ENCODE assay signal across 8 cellular contexts in the genomic region with DNA sequence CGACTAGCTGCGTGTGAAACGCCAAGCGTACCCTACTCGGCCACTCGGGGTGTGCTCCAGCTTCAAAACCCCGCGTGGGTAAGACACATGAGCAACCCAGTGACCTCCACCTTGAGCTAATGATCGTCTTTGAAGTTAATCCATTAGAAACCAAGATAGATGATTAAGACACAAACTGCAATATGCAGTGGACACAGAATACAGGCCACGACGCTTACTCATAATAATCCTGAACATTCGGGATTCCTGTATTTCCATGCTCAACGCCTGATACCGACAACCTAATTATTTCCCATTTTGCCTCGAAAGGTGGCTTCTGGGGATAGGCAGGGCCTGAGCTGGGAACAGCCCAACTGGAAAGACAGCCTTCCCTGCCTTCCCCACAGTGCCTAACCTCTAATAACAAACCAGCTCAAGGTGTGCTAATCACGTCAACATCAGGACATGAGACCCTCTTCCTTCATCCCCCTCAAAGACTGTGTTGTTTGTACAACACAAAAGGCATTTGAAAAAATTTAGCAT. TPM values are rescaled to one million over a fixed set of nuclear protein-coding genes. Genes with fewer than 3 reads are reported as not detected.
DNase-seq lines count a peak whose midpoint lies in the region; ATAC-seq, FAIRE-seq and TF ChIP-seq lines count a peak whose summit lies in the region.

No MANE protein-coding gene starts in this region.

- no peak for ATAC-seq in activated naive CD8-positive, alpha-beta T cell treated with anti-CD3 and anti-CD28 coated beads, Interleukin-2, amount 10 ng/mL, durations not matched to agents 7 days and 5 days (ENCODE audit: low read depth)
- ATAC-seq in HepG2 (no peak), upper lobe of left lung (ENCODE audit: low FRiP score in 2 of 2) (no peak)

- CTCF ChIA-PET in HepG2 (lab: Yijun Ruan, JAX; ENCODE audit: low intra/inter-chr PET ratio, low total read pairs): no interaction called here

- H3K27ac ChIP-seq in HepG2 (ENCODE audit: extremely low read length, insufficient read depth, low read length): peak overlapping the region; percentile 42
- H3K27ac ChIP-seq in upper lobe of left lung: peak overlapping the region in 1 of 4 donors; percentile 17

- TF ChIP-seq CTCF in HepG2 (CRISPR knock-in tag; IDR thresholded peaks at IDR 0.05) (no peak), upper lobe of left lung (IDR thresholded peaks at IDR 0.05) (no peak)

- H3K27me3 ChIP-seq in HepG2 (ENCODE audit: control insufficient read depth in 1 of 2, insufficient read depth in 2 of 2, low read length in 2 of 2): no peaks in the 10 kb centered on the region
- H3K27me3 ChIP-seq in upper lobe of left lung: no peaks in the 10 kb centered on the region

- H3K9ac ChIP-seq in HepG2 (ENCODE audit: insufficient read depth, low read depth, low read length): peak overlapping the region; percentile 31; the same call in 1 of the 2 replicates

- H3K4me3 ChIP-seq in HepG2 (replicated peaks in 1 of 3; ENCODE audit: insufficient read depth in 1 of 3, low read depth in 2 of 3, low read length in 3 of 3): peak overlapping the region; percentile 56 to 70 (median 57)
- peak overlapping the region in 3 of 4 donors; percentile 92 to 96 (median 93) for H3K4me3 ChIP-seq in upper lobe of left lung

- peak overlapping the region; percentile 15 for H2AFZ ChIP-seq in HepG2 (ENCODE audit: low read length)

- H3K27me3 Mint-ChIP-seq in activated naive CD4-positive, alpha-beta T cell treated with anti-CD3 and anti-CD28 coated beads, Interleukin-2, amount 50 U/mL, for 24 hours: no peaks in the 10 kb centered on the region
- H3K27me3 Mint-ChIP-seq in activated naive CD8-positive, alpha-beta T cell treated with anti-CD3 and anti-CD28 coated beads, Interleukin-2, amount 10 ng/mL, durations not matched to agents 7 days and 5 days: no peaks in the 10 kb centered on the region

- H4K20me1 ChIP-seq in HepG2 (ENCODE audit: insufficient read depth, low read length): no peaks in the 10 kb centered on the region

- TF ChIP-seq RAD21 in HepG2 (CRISPR knock-in tag; IDR thresholded peaks at IDR 0.05): no peak

- H3K9me3 ChIP-seq in HepG2 (ENCODE audit: low read length): no peaks in the 10 kb centered on the region
- H3K9me3 ChIP-seq in upper lobe of left lung: no peaks in the 10 kb centered on the region

- no peak for DNase-seq in activated naive CD4-positive, alpha-beta T cell treated with anti-CD3 and anti-CD28 coated beads, Interleukin-2, amount 50 U/mL, for 16 hours
- DNase-seq in activated naive CD8-positive, alpha-beta T cell treated with anti-CD3 and anti-CD28 coated beads, Interleukin-2, amount 10 ng/mL, durations not matched to agents 7 days and 5 days: peak; percentile 20
- no peak for DNase-seq in HepG2 (ENCODE audit: low spot score)
- no peak for DNase-seq in upper lobe of left lung
- no peak for DNase-seq in NCI-H2107 treated with DMSO at 0.1 percent for 48 hours (lab: John Stamatoyannopoulos, UW; ENCODE audit: unreplicated experiment)
- DNase-seq in germinal center (ENCODE audit: low spot score): no peak
- DNase-seq in NAMALWA (ENCODE audit: low spot score): no peak

- TF ChIP-seq EP300 in HepG2 (IDR thresholded peaks at IDR 0.05; ENCODE audit: low read depth in 2 of 2, low read length in 2 of 2) (no peak), HepG2 (CRISPR knock-in tag; IDR thresholded peaks at IDR 0.05; ENCODE audit: borderline replicate concordance) (no peak), upper lobe of left lung (IDR thresholded peaks at IDR 0.05) (no peak)

- 82% methylated on average over 7 of the region's 16 CpGs for WGBS in HepG2 (ENCODE audit: low lambda C conversion rate)
- WGBS in upper lobe of left lung, 2 donors: 33% methylated on average over 10 to 12 of the region's 16 CpGs

- no TSS peak for BruUV-seq in HepG2 (replicated peaks; lab: Mats Ljungman, UMichigan)

- peak overlapping the region; percentile 89 for H3K4me3 Mint-ChIP-seq in activated naive CD4-positive, alpha-beta T cell treated with anti-CD3 and anti-CD28 coated beads, Interleukin-2, amount 50 U/mL, for 24 hours
- H3K4me3 Mint-ChIP-seq in activated naive CD8-positive, alpha-beta T cell treated with anti-CD3 and anti-CD28 coated beads, Interleukin-2, amount 10 ng/mL, durations not matched to agents 7 days and 5 days: peak overlapping the region; percentile 80

- H3K4me1 Mint-ChIP-seq in activated naive CD4-positive, alpha-beta T cell treated with anti-CD3 and anti-CD28 coated beads, Interleukin-2, amount 50 U/mL, for 24 hours: peaks cover 20% of the 10 kb centered on the region
- peaks cover 15% of the 10 kb centered on the region for H3K4me1 Mint-ChIP-seq in activated naive CD8-positive, alpha-beta T cell treated with anti-CD3 and anti-CD28 coated beads, Interleukin-2, amount 10 ng/mL, durations not matched to agents 7 days and 5 days

- no peak for FAIRE-seq in HepG2 (lab: Jason Lieb, UNC)

- H3K4me1 ChIP-seq in HepG2 (ENCODE audit: insufficient read depth, low read length) (peaks cover 27% of the 10 kb centered on the region), upper lobe of left lung (peaks cover 15 to 22% (median 16%) of the 10 kb centered on the region in 4 donors)

- intact Hi-C loops in HepG2 (cut with micrococcal nuclease; ENCODE audit: unreplicated experiment): no loop called here

- TF ChIP-seq POLR2A in HepG2 (IDR thresholded peaks at IDR 0.05; ENCODE audit: insufficient read depth in 1 of 2, low read depth in 2 of 2, low read length in 2 of 2) (no peak), upper lobe of left lung (IDR thresholded peaks at IDR 0.05) (no peak)

- H3K36me3 ChIP-seq in HepG2 (replicated peaks in 1 of 2; ENCODE audit: control insufficient read depth in 1 of 2, insufficient read depth in 2 of 2, low read length in 2 of 2): peaks cover 10 to 16% of the 10 kb centered on the region in 2 experiments; a peak in 4 of 5 replicates
- H3K36me3 ChIP-seq in upper lobe of left lung: peaks cover 8 to 44% (median 27%) of the 10 kb centered on the region in 4 donors

- peaks cover 7% of the 10 kb centered on the region for H3K36me3 Mint-ChIP-seq in activated naive CD4-positive, alpha-beta T cell treated with anti-CD3 and anti-CD28 coated beads, Interleukin-2, amount 50 U/mL, for 24 hours
- H3K36me3 Mint-ChIP-seq in activated naive CD8-positive, alpha-beta T cell treated with anti-CD3 and anti-CD28 coated beads, Interleukin-2, amount 10 ng/mL, durations not matched to agents 7 days and 5 days: peaks cover 10% of the 10 kb centered on the region

- H3K79me2 ChIP-seq in HepG2 (ENCODE audit: insufficient read depth, low read length): peaks cover 20% of the 10 kb centered on the region

- H3K9me3 Mint-ChIP-seq in activated naive CD4-positive, alpha-beta T cell treated with anti-CD3 and anti-CD28 coated beads, Interleukin-2, amount 50 U/mL, for 24 hours: no peaks in the 10 kb centered on the region
- no peaks in the 10 kb centered on the region for H3K9me3 Mint-ChIP-seq in activated naive CD8-positive, alpha-beta T cell treated with anti-CD3 and anti-CD28 coated beads, Interleukin-2, amount 10 ng/mL, durations not matched to agents 7 days and 5 days

- POLR2A ChIA-PET in activated naive CD8-positive, alpha-beta T cell treated with anti-CD3 and anti-CD28 coated beads, Interleukin-2, amount 10 ng/mL, durations not matched to agents 7 days and 5 days (lab: Charles Lee): interaction anchor here (0.6 kb wide), 1 partner anchor 51 kb away, joined by 3 read pairs; no protein-coding TSS in a partner anchor
- POLR2A ChIA-PET in HepG2 (lab: Yijun Ruan, JAX): interaction anchor here (1.2 kb wide), 1 partner anchor 25 kb away, joined by 3 read pairs; no protein-coding TSS in a partner anchor

- in situ Hi-C loops in HepG2 (cut with HindIII; ENCODE audit: extremely low pct_ligation_motif_present, low pct_unique_long_range_greater_than_20kb): loop anchor here (25.0 kb wide), 1 partner anchor 103 kb away; no protein-coding TSS in a partner anchor

- peak overlapping the region; percentile 98 for H3K4me2 ChIP-seq in HepG2 (ENCODE audit: low read depth, low read length)

- H3K27ac Mint-ChIP-seq in activated naive CD4-positive, alpha-beta T cell treated with anti-CD3 and anti-CD28 coated beads, Interleukin-2, amount 50 U/mL, for 24 hours: peak overlapping the region; percentile 94
- peak overlapping the region; percentile 61 for H3K27ac Mint-ChIP-seq in activated naive CD8-positive, alpha-beta T cell treated with anti-CD3 and anti-CD28 coated beads, Interleukin-2, amount 10 ng/mL, durations not matched to agents 7 days and 5 days

RNA-seq across cellular contexts. Expression of a gene that starts 0.5 kb away (rescaled TPM):
- 10 to 100 TPM; 11.9 to 12.6 TPM for total RNA-seq in activated naive CD8-positive, alpha-beta T cell treated with anti-CD3 and anti-CD28 coated beads, Interleukin-2, amount 10 ng/mL, durations not matched to agents 7 days and 5 days
- total RNA-seq in HepG2 (2016; rRNA removed; fragmentation: Illumina TruSeq; extraction: Trizol) (93.8 and 98.3 TPM in 2 replicates), upper lobe of left lung (10 to 100 TPM; 13.6 to 84.8 (median 44.1) TPM)
- total RNA-seq in HepG2 (2016; cell fraction: cytosol; rRNA removed; fragmentation: Illumina TruSeq; extraction: Trizol; ENCODE audit: low read depth): 118 and 126 TPM in 2 replicates
- 95.1 and 104 TPM in 2 replicates for total RNA-seq in HepG2 (2016; cell fraction: insoluble cytoplasmic fraction; rRNA removed; fragmentation: Illumina TruSeq; extraction: Trizol)
- total RNA-seq in HepG2 (2016; cell fraction: membrane; rRNA removed; fragmentation: Illumina TruSeq; extraction: Trizol): 137 and 150 TPM in 2 replicates
- total RNA-seq in HepG2 (2016; cell fraction: nucleus; rRNA removed; fragmentation: Illumina TruSeq; extraction: Trizol): 31.9 and 32.6 TPM in 2 replicates
- 19.5 and 22.7 TPM in 2 replicates for polyA plus RNA-seq in HepG2 (2011; rRNA removed)
- polyA plus RNA-seq in HepG2 (2011; cell fraction: cytosol; rRNA removed): 26.8 and 28.8 TPM in 2 replicates
- 7.9 and 9.7 TPM in 2 replicates for polyA plus RNA-seq in HepG2 (2011; cell fraction: nucleus; rRNA removed)
- 30.5 and 39.3 TPM in 2 replicates for polyA plus RNA-seq in HepG2 (2012)
- 114 and 127 TPM in 2 replicates for polyA plus RNA-seq in HepG2 (2016; cell fraction: cytosol; fragmentation: Illumina TruSeq; extraction: Trizol; ENCODE audit: low read depth)
- 98.1 and 98.9 TPM in 2 replicates for polyA plus RNA-seq in HepG2 (2016; cell fraction: insoluble cytoplasmic fraction; fragmentation: Illumina TruSeq; extraction: Trizol; ENCODE audit: low read depth)
- polyA plus RNA-seq in HepG2 (2016; cell fraction: membrane; fragmentation: Illumina TruSeq; extraction: Trizol; ENCODE audit: low read depth): 120 and 125 TPM in 2 replicates
- 56.8 and 64.5 TPM in 2 replicates for polyA plus RNA-seq in HepG2 (2016; cell fraction: nucleus; fragmentation: Illumina TruSeq; extraction: Trizol; ENCODE audit: insufficient read depth, low read depth)
- polyA minus RNA-seq in HepG2 (2011; rRNA and poly(A)+ RNA removed; ENCODE audit: low replicate concordance): 14.1 and 34.1 TPM in 2 replicates
- 10.8 and 11.9 TPM in 2 replicates for polyA minus RNA-seq in HepG2 (2011; cell fraction: cytosol; rRNA and poly(A)+ RNA removed)
- polyA minus RNA-seq in HepG2 (2011; cell fraction: nucleus; rRNA and poly(A)+ RNA removed): 4.9 and 5.5 TPM in 2 replicates

RNA-seq across cellular contexts. Expression of a gene that starts 42.0 kb away (rescaled TPM):
- total RNA-seq in activated naive CD8-positive, alpha-beta T cell treated with anti-CD3 and anti-CD28 coated beads, Interleukin-2, amount 10 ng/mL, durations not matched to agents 7 days and 5 days: 10 to 100 TPM; 63.7 to 73.8 TPM
- 93.7 and 162 TPM in 2 replicates for total RNA-seq in HepG2 (2016; rRNA removed; fragmentation: Illumina TruSeq; extraction: Trizol)
- 9.1 and 11.1 TPM in 2 replicates for total RNA-seq in HepG2 (2016; cell fraction: cytosol; rRNA removed; fragmentation: Illumina TruSeq; extraction: Trizol; ENCODE audit: low read depth)
- total RNA-seq in HepG2 (2016; cell fraction: insoluble cytoplasmic fraction; rRNA removed; fragmentation: Illumina TruSeq; extraction: Trizol): 99.4 and 154 TPM in 2 replicates
- 18.3 and 28.4 TPM in 2 replicates for total RNA-seq in HepG2 (2016; cell fraction: membrane; rRNA removed; fragmentation: Illumina TruSeq; extraction: Trizol)
- 53.4 and 68.3 TPM in 2 replicates for total RNA-seq in HepG2 (2016; cell fraction: nucleus; rRNA removed; fragmentation: Illumina TruSeq; extraction: Trizol)
- 19.6 and 27.3 TPM in 2 replicates for polyA plus RNA-seq in HepG2 (2011; rRNA removed)
- 5.3 and 10.8 TPM in 2 replicates for polyA plus RNA-seq in HepG2 (2011; cell fraction: cytosol; rRNA removed)
- 10.4 and 19.6 TPM in 2 replicates for polyA plus RNA-seq in HepG2 (2011; cell fraction: nucleus; rRNA removed)
- polyA plus RNA-seq in HepG2 (2012): 55.1 and 58.2 TPM in 2 replicates
- polyA plus RNA-seq in HepG2 (2016; cell fraction: cytosol; fragmentation: Illumina TruSeq; extraction: Trizol; ENCODE audit: low read depth): 10.9 and 11.2 TPM in 2 replicates
- polyA plus RNA-seq in HepG2 (2016; cell fraction: insoluble cytoplasmic fraction; fragmentation: Illumina TruSeq; extraction: Trizol; ENCODE audit: low read depth): 125 and 141 TPM in 2 replicates
- polyA plus RNA-seq in HepG2 (2016; cell fraction: membrane; fragmentation: Illumina TruSeq; extraction: Trizol; ENCODE audit: low read depth): 11.9 and 16.3 TPM in 2 replicates
- polyA plus RNA-seq in HepG2 (2016; cell fraction: nucleus; fragmentation: Illumina TruSeq; extraction: Trizol; ENCODE audit: insufficient read depth, low read depth): 109 and 112 TPM in 2 replicates
- polyA minus RNA-seq in HepG2 (2011; rRNA and poly(A)+ RNA removed; ENCODE audit: low replicate concordance): 3.3 and 9.7 TPM in 2 replicates
- polyA minus RNA-seq in HepG2 (2011; cell fraction: cytosol; rRNA and poly(A)+ RNA removed): 9.6 and 15.2 TPM in 2 replicates
- 21.0 and 21.1 TPM in 2 replicates for polyA minus RNA-seq in HepG2 (2011; cell fraction: nucleus; rRNA and poly(A)+ RNA removed)
- total RNA-seq in upper lobe of left lung: 10 to 100 TPM; 19.9 to 63.9 (median 40.5) TPM
